Comparison of ENCODE assay signal across 2 cellular contexts in genomic region chr22:29265306-29265705, GRCh38.
TF ChIP-seq lines count a peak whose summit lies in the region.

No MANE protein-coding gene starts in this region.

TF ChIP-seq in IMR-90, 13 proteins besides CTCF, POLR2A, EP300 and RAD21:
- TF ChIP-seq SMC3 (IDR thresholded peaks at IDR 0.05; ENCODE audit: low read depth, low read length) (no peak), CEBPB (IDR thresholded peaks at IDR 0.05; ENCODE audit: low read depth, low read length) (no peak), MAZ (IDR thresholded peaks at IDR 0.05; ENCODE audit: borderline replicate concordance, low read depth, low read length) (no peak), NFE2L2 (IDR thresholded peaks at IDR 0.05; ENCODE audit: low read depth, low read length) (no peak), BHLHE40 (IDR thresholded peaks at IDR 0.05; ENCODE audit: low read depth, low read length) (no peak), CHD1 (IDR thresholded peaks at IDR 0.05; ENCODE audit: low read depth, low read length) (no peak), MAFK (IDR thresholded peaks at IDR 0.05; ENCODE audit: low read depth, low read length) (no peak), MXI1 (IDR thresholded peaks at IDR 0.05; ENCODE audit: borderline replicate concordance, low read depth, low read length) (no peak)
- TF ChIP-seq, protein P1, sequence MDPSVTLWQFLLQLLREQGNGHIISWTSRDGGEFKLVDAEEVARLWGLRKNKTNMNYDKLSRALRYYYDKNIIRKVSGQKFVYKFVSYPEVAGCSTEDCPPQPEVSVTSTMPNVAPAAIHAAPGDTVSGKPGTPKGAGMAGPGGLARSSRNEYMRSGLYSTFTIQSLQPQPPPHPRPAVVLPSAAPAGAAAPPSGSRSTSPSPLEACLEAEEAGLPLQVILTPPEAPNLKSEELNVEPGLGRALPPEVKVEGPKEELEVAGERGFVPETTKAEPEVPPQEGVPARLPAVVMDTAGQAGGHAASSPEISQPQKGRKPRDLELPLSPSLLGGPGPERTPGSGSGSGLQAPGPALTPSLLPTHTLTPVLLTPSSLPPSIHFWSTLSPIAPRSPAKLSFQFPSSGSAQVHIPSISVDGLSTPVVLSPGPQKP (IDR thresholded peaks at IDR 0.05; ENCODE audit: borderline replicate concordance, low read depth, low read length), result no peak
- TF ChIP-seq, protein P2, sequence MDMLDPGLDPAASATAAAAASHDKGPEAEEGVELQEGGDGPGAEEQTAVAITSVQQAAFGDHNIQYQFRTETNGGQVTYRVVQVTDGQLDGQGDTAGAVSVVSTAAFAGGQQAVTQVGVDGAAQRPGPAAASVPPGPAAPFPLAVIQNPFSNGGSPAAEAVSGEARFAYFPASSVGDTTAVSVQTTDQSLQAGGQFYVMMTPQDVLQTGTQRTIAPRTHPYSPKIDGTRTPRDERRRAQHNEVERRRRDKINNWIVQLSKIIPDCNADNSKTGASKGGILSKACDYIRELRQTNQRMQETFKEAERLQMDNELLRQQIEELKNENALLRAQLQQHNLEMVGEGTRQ (IDR thresholded peaks at IDR 0.05; ENCODE audit: low read depth, low read length), result no peak

TF ChIP-seq in H1, 55 proteins besides CTCF, POLR2A, EP300 and RAD21:
- TF ChIP-seq MAX (IDR thresholded peaks at IDR 0.05) (no peak), RFX5 (IDR thresholded peaks at IDR 0.05; ENCODE audit: borderline replicate concordance, low read depth, low read length) (no peak), HDAC2 (IDR thresholded peaks at IDR 0.05; ENCODE audit: borderline replicate concordance in 1 of 2, low read depth in 2 of 2, low read length in 2 of 2) (no peak), KDM1A (IDR thresholded peaks at IDR 0.05; ENCODE audit: borderline replicate concordance, low read length) (no peak), CTBP2 (IDR thresholded peaks at IDR 0.05; ENCODE audit: borderline replicate concordance, insufficient read depth, insufficient read length, low read length) (no peak), RNF2 (IDR thresholded peaks at IDR 0.05; ENCODE audit: borderline replicate concordance, low read depth, low read length, missing control alignments, poor library complexity, severe bottlenecking) (no peak), SP1 (IDR thresholded peaks at IDR 0.05; ENCODE audit: low read depth, low read length) (no peak), GABPA (IDR thresholded peaks at IDR 0.05; ENCODE audit: borderline replicate concordance, insufficient read depth, low read length) (no peak), CBX5 (IDR thresholded peaks at IDR 0.05; ENCODE audit: low read depth, low read length) (no peak), GTF2F1 (IDR thresholded peaks at IDR 0.05; ENCODE audit: borderline replicate concordance, low read depth, low read length) (no peak), SUZ12 (IDR thresholded peaks at IDR 0.05; ENCODE audit: low read length) (no peak), BCL11A (IDR thresholded peaks at IDR 0.05; ENCODE audit: low read depth in 2 of 2, low read length in 2 of 2) (no peak), ATF3 (IDR thresholded peaks at IDR 0.05; ENCODE audit: insufficient read depth, low read depth, low read length) (no peak), BRCA1 (IDR thresholded peaks at IDR 0.05; ENCODE audit: low read depth, low read length) (no peak), POU5F1 (IDR thresholded peaks at IDR 0.05; ENCODE audit: low read depth, low read length) (no peak), CHD1 (IDR thresholded peaks at IDR 0.05; ENCODE audit: low read depth, low read length) (no peak), TAF7 (optimal IDR thresholded peaks at IDR 0.05; ENCODE audit: borderline replicate concordance, low read depth, low read length) (no peak), KDM4A (IDR thresholded peaks at IDR 0.05; ENCODE audit: low read depth, low read length, severe bottlenecking) (no peak), JUND (IDR thresholded peaks at IDR 0.05; ENCODE audit: low read length) (no peak), POLR2AphosphoS5 (IDR thresholded peaks at IDR 0.05; ENCODE audit: low read depth, low read length) (no peak)
